8 cellular contexts compared by ENCODE assay signal in genomic region chr2:166376488-166376828, GRCh38. TPM values are rescaled to one million over a fixed set of nuclear protein-coding genes. Genes with fewer than 3 reads are reported as not detected.
DNase-seq lines count a peak whose midpoint lies in the region; ATAC-seq, FAIRE-seq and TF ChIP-seq lines count a peak whose summit lies in the region.

No MANE protein-coding gene starts in this region.

- intact Hi-C loops in left ventricle myocardium inferior (cut with micrococcal nuclease) = no loop called here
- intact Hi-C loops in cardiac septum (cut with DNase I) = no loop called here
- intact Hi-C loops in upper lobe of right lung (cut with DNase I) = no loop called here

- no peaks in the 10 kb centered on the region for H3K9me3 ChIP-seq in left ventricle myocardium inferior (replicated peaks)
- H3K9me3 ChIP-seq in mesodermal cell (ENCODE audit: control insufficient read depth, low read length) = no peaks in the 10 kb centered on the region
- H3K9me3 ChIP-seq in upper lobe of right lung = no peaks in the 10 kb centered on the region

- DNase-seq in left ventricle myocardium inferior = no peak
- no peak for DNase-seq in cardiac septum (ENCODE audit: low spot score)
- DNase-seq in bronchial epithelial cell (ENCODE audit: low read depth) = no peak
- DNase-seq in upper lobe of right lung = no peak
- no peak for DNase-seq in HT-29 (ENCODE audit: low spot score)
- DNase-seq in COLO668 (lab: John Stamatoyannopoulos, UW; ENCODE audit: unreplicated experiment) = no peak
- DNase-seq in DMS 273 (lab: John Stamatoyannopoulos, UW; ENCODE audit: unreplicated experiment) = no peak

- H3K27me3 ChIP-seq in left ventricle myocardium inferior (ENCODE audit: low read depth) (peaks cover 14% of the 10 kb centered on the region), bronchial epithelial cell (ENCODE audit: control insufficient read depth, insufficient read depth, low read length) (no peaks in the 10 kb centered on the region), upper lobe of right lung (peaks cover 8% of the 10 kb centered on the region)

- no peak for FAIRE-seq in bronchial epithelial cell (lab: Jason Lieb, UNC)

- 18 to 20% methylated on average over 3 to 4 of the region's 11 CpGs for WGBS in mesodermal cell (ENCODE audit: insufficient coverage in 2 of 2), 2 experiments

- H3K36me3 ChIP-seq in left ventricle myocardium inferior (no peaks in the 10 kb centered on the region), bronchial epithelial cell (ENCODE audit: control insufficient read depth, insufficient read depth, low read length) (no peaks in the 10 kb centered on the region), mesodermal cell (ENCODE audit: control insufficient read depth, insufficient read depth, low read length) (no peaks in the 10 kb centered on the region), upper lobe of right lung (no peaks in the 10 kb centered on the region)

- H3K4me1 ChIP-seq in left ventricle myocardium inferior (peaks cover 20% of the 10 kb centered on the region), mesodermal cell (ENCODE audit: control insufficient read depth, insufficient read depth, low read length, poor library complexity, severe bottlenecking) (peaks cover 2% of the 10 kb centered on the region), upper lobe of right lung (peaks cover 9% of the 10 kb centered on the region)

- H3K27ac ChIP-seq in left ventricle myocardium inferior (replicated peaks) = peak overlapping the region; percentile 35
- no peak overlapping the region for H3K27ac ChIP-seq in mesodermal cell (ENCODE audit: low read depth, low read length, severe bottlenecking)
- peak overlapping the region; percentile 62 for H3K27ac ChIP-seq in upper lobe of right lung

- TF ChIP-seq CTCF in left ventricle myocardium inferior (IDR thresholded peaks at IDR 0.05; ENCODE audit: borderline replicate concordance) (no peak), bronchial epithelial cell (IDR thresholded peaks at IDR 0.05; ENCODE audit: insufficient read depth, low read length, severe bottlenecking) (no peak), upper lobe of right lung (IDR thresholded peaks at IDR 0.05) (no peak)

- ATAC-seq in upper lobe of right lung = no peak

- H3K4me3 ChIP-seq in left ventricle myocardium inferior (peak overlapping the region; percentile 73), bronchial epithelial cell (ENCODE audit: low read depth, low read length) (peak overlapping the region; percentile 46), mesodermal cell (ENCODE audit: extremely low read depth, insufficient read depth, low read length, poor library complexity, severe bottlenecking) (peak overlapping the region; percentile 50), upper lobe of right lung (peak overlapping the region; percentile 57)

RNA-seq across cellular contexts. Expression of gene SCN9A, which starts 0.7 kb away (rescaled TPM):
- 1.4 TPM for total RNA-seq in left ventricle myocardium inferior
- 0.75 TPM for total RNA-seq in cardiac septum
- 8.4 and 14.0 TPM in 2 replicates for total RNA-seq in bronchial epithelial cell
- 0.81 TPM for polyA plus RNA-seq in mesodermal cell (2013, experiment 1 of 2)
- 0.51 TPM for polyA plus RNA-seq in mesodermal cell (2013, experiment 2 of 2)
- 10.5 TPM for total RNA-seq in upper lobe of right lung
- total RNA-seq in HT-29 (2014; rRNA removed; shearing (Covaris generic)) = 0.38 and 0.52 TPM in 2 replicates
